In genomic region chr7:158277219-158278141, GRCh38 we compare ENCODE assay signal across 20 cellular contexts.
"Had no signal": no experiment of that assay in that cellular context is flagged by ENCODE, and none has a peak within 500 bp of the region (broad histone marks: within the 10 kb centered on the region; RNA-seq: fewer than 3 reads in every experiment).

No MANE protein-coding gene starts in this region.

- H3K36me3 ChIP-seq: SJSA1, tibial nerve had no signal

- H3K4me3 ChIP-seq: SJSA1, tibial nerve had no signal

- FAIRE-seq: astrocyte, bronchial epithelial cell had no signal

- ATAC-seq: activated CD8-positive, alpha-beta T cell treated with anti-CD3 and anti-CD28 coated beads, Interleukin-2, amount 10 ng/mL, durations not matched to agents 7 days and 5 days; left colon; naive thymus-derived CD8-positive, alpha-beta T cell had no signal

- H3K27me3 ChIP-seq: SJSA1, tibial nerve had no signal

- H3K36me3 Mint-ChIP-seq: activated naive CD8-positive, alpha-beta T cell treated with anti-CD3 and anti-CD28 coated beads for 36 hours; naive thymus-derived CD8-positive, alpha-beta T cell had no signal

- H3K9me3 Mint-ChIP-seq: activated CD4-positive, alpha-beta T cell treated with anti-CD3 and anti-CD28 coated beads, Interleukin-2, amount 10 ng/mL, durations not matched to agents 24 days and 14 days; activated naive CD8-positive, alpha-beta T cell treated with anti-CD3 and anti-CD28 coated beads for 36 hours; naive thymus-derived CD8-positive, alpha-beta T cell had no signal

- H3K27ac ChIP-seq: epithelial cell of prostate, SJSA1 had no signal

- H3K4me1 ChIP-seq: SJSA1, tibial nerve had no signal

- H3K27me3 Mint-ChIP-seq: activated CD4-positive, alpha-beta T cell treated with anti-CD3 and anti-CD28 coated beads, Interleukin-2, amount 10 ng/mL, durations not matched to agents 24 days and 14 days; activated naive CD8-positive, alpha-beta T cell treated with anti-CD3 and anti-CD28 coated beads for 36 hours had no signal

- H3K27ac Mint-ChIP-seq: activated CD4-positive, alpha-beta T cell treated with anti-CD3 and anti-CD28 coated beads, Interleukin-2, amount 10 ng/mL, durations not matched to agents 24 days and 14 days; activated CD8-positive, alpha-beta T cell treated with anti-CD3 and anti-CD28 coated beads, Interleukin-2, amount 10 ng/mL, durations not matched to agents 7 days and 5 days; activated naive CD8-positive, alpha-beta T cell treated with anti-CD3 and anti-CD28 coated beads for 36 hours; naive thymus-derived CD8-positive, alpha-beta T cell had no signal

- H3K4me3 Mint-ChIP-seq: activated CD4-positive, alpha-beta T cell treated with anti-CD3 and anti-CD28 coated beads, Interleukin-2, amount 10 ng/mL, durations not matched to agents 24 days and 14 days; activated CD8-positive, alpha-beta T cell treated with anti-CD3 and anti-CD28 coated beads, Interleukin-2, amount 10 ng/mL, durations not matched to agents 7 days and 5 days; activated naive CD8-positive, alpha-beta T cell treated with anti-CD3 and anti-CD28 coated beads for 36 hours; naive thymus-derived CD8-positive, alpha-beta T cell had no signal

- H3K4me1 Mint-ChIP-seq: activated CD4-positive, alpha-beta T cell treated with anti-CD3 and anti-CD28 coated beads, Interleukin-2, amount 10 ng/mL, durations not matched to agents 24 days and 14 days; activated naive CD8-positive, alpha-beta T cell treated with anti-CD3 and anti-CD28 coated beads for 36 hours; naive thymus-derived CD8-positive, alpha-beta T cell had no signal

- DNase-seq: activated CD4-positive, alpha-beta T cell treated with anti-CD3 and anti-CD28 coated beads, Interleukin-2, amount 10 ng/mL, durations not matched to agents 24 days and 14 days; activated CD4-positive, CD25-positive, alpha-beta regulatory T cell; activated CD8-positive, alpha-beta memory T cell treated with anti-CD3 and anti-CD28 coated beads, Interleukin-2, amount 50 U/mL, for 4 hours; activated CD8-positive, alpha-beta T cell treated with anti-CD3 and anti-CD28 coated beads, Interleukin-2, amount 10 ng/mL, durations not matched to agents 7 days and 5 days; activated gamma-delta T cell treated with Interleukin-2 at 50 U/mL for 16 hours; activated naive CD8-positive, alpha-beta T cell treated with anti-CD3 and anti-CD28 coated beads for 36 hours; activated T-cell treated with anti-CD3 and anti-CD28 coated beads, Interleukin-2, amount 50 U/mL, for 48 hours; foreskin melanocyte; occipital lobe; stimulated activated CD4-positive, alpha-beta T cell treated with anti-CD3 and anti-CD28 coated beads, Interleukin-15, amount 100 ng/mL, for 24 hours; stimulated activated CD4-positive, alpha-beta T cell treated with anti-CD3 and anti-CD28 coated beads, Interleukin-4, amount 100 ng/mL, for 1 hour; stimulated activated naive CD4-positive, alpha-beta T cell; T-helper 2 cell had no signal

- H3K9me3 ChIP-seq: tibial nerve had no signal
